13 cellular contexts compared by ENCODE assay signal in the genomic region with DNA sequence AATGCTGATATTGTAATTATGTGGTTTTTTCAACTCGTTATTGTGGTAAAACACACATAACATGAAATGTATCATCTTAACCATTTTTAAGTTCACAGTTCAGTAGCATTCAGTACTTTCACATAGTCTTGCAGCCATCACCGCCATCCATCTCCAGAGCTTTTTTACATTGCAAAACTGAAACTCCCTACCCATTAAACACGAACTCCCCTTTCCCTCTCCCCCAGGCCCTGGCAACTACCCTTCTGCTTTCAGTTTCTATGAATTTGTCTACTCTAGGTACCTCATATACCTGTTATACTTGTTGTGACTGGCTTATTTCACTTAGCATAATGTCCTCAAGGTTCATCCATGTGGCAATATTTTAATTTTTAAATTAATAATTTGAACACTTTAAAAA.
DNase-seq lines count a peak whose midpoint lies in the region; ATAC-seq and TF ChIP-seq lines count a peak whose summit lies in the region.
"Had no signal": no experiment of that assay in that cellular context is flagged by ENCODE, and none has a peak within 500 bp of the region (broad histone marks: within the 10 kb centered on the region; RNA-seq: fewer than 3 reads in every experiment).

No MANE protein-coding gene starts in this region.

- H3K9me3 Mint-ChIP-seq in activated T-helper 2 cell treated with anti-CD3 and anti-CD28 coated beads, Interferon-gamma antibody, Interleukin-2, Interleukin-4, amounts not matched to agents 10 μg/mL and 5 μg/mL and 100 μg/mL, durations not matched to agents 14 hours and 24 hours and 36 hours, result no peaks in the 10 kb centered on the region
- H3K9me3 Mint-ChIP-seq: activated CD4-positive, alpha-beta memory T cell treated with anti-CD3 and anti-CD28 coated beads for 36 hours; activated naive CD4-positive, alpha-beta T cell treated with anti-CD3 and anti-CD28 coated beads, Interleukin-2, amount 50 U/mL, for 24 hours had no signal

- no peak for TF ChIP-seq CTCF in psoas muscle (IDR thresholded peaks at IDR 0.05)
- TF ChIP-seq CTCF in right lobe of liver (IDR thresholded peaks at IDR 0.05), result no peak

- DNase-seq in psoas muscle (no peak), right lobe of liver (no peak), Ammon's horn (ENCODE audit: low spot score) (no peak)
- no peak for DNase-seq in activated T-helper 2 cell treated with anti-CD3 and anti-CD28 coated beads, Interferon-gamma antibody, Interleukin-2, Interleukin-4, amounts not matched to agents 10 μg/mL and 5 μg/mL and 100 μg/mL, durations not matched to agents 14 hours and 24 hours and 36 hours (ENCODE audit: low spot score)
- DNase-seq: activated CD4-positive, alpha-beta memory T cell treated with anti-CD3 and anti-CD28 coated beads for 36 hours; DND-41; naive thymus-derived CD8-positive, alpha-beta T cell; NCI-H1436 treated with DMSO at 0.1 percent for 48 hours had no signal

- H3K36me3 ChIP-seq in psoas muscle (ENCODE audit: insufficient read depth in 1 of 2, low read depth in 1 of 2), result peaks cover 0 to 5% of the 10 kb centered on the region in 2 donors
- H3K36me3 ChIP-seq in right lobe of liver, result no peaks in the 10 kb centered on the region

- no peak for TF ChIP-seq POLR2A in right lobe of liver (IDR thresholded peaks at IDR 0.05)

- no peak overlapping the region for H3K4me3 Mint-ChIP-seq in activated T-helper 2 cell treated with anti-CD3 and anti-CD28 coated beads, Interferon-gamma antibody, Interleukin-2, Interleukin-4, amounts not matched to agents 10 μg/mL and 5 μg/mL and 100 μg/mL, durations not matched to agents 14 hours and 24 hours and 36 hours (ENCODE audit: low read depth)
- H3K4me3 Mint-ChIP-seq: activated CD4-positive, alpha-beta memory T cell treated with anti-CD3 and anti-CD28 coated beads for 36 hours; activated naive CD4-positive, alpha-beta T cell treated with anti-CD3 and anti-CD28 coated beads, Interleukin-2, amount 50 U/mL, for 24 hours; naive thymus-derived CD8-positive, alpha-beta T cell had no signal

- ATAC-seq in GM18502 (IDR thresholded peaks at IDR 0.05; ENCODE audit: poor library complexity, unreplicated experiment) (peak; percentile 96), GM19463 (IDR thresholded peaks at IDR 0.05; ENCODE audit: unreplicated experiment) (peak; percentile 99), HG02840 (IDR thresholded peaks at IDR 0.05; ENCODE audit: low FRiP score, unreplicated experiment) (peak; percentile 85), HG03469 (IDR thresholded peaks at IDR 0.05; ENCODE audit: unreplicated experiment) (peak; percentile 90), psoas muscle (no peak), right lobe of liver (no peak)
- ATAC-seq: naive thymus-derived CD8-positive, alpha-beta T cell had no signal

- no peaks in the 10 kb centered on the region for H3K4me1 Mint-ChIP-seq in activated T-helper 2 cell treated with anti-CD3 and anti-CD28 coated beads, Interferon-gamma antibody, Interleukin-2, Interleukin-4, amounts not matched to agents 10 μg/mL and 5 μg/mL and 100 μg/mL, durations not matched to agents 14 hours and 24 hours and 36 hours (ENCODE audit: low read depth)
- H3K4me1 Mint-ChIP-seq: activated naive CD4-positive, alpha-beta T cell treated with anti-CD3 and anti-CD28 coated beads, Interleukin-2, amount 50 U/mL, for 24 hours; naive thymus-derived CD8-positive, alpha-beta T cell had no signal

- no peaks in the 10 kb centered on the region for H3K27me3 Mint-ChIP-seq in activated T-helper 2 cell treated with anti-CD3 and anti-CD28 coated beads, Interferon-gamma antibody, Interleukin-2, Interleukin-4, amounts not matched to agents 10 μg/mL and 5 μg/mL and 100 μg/mL, durations not matched to agents 14 hours and 24 hours and 36 hours (ENCODE audit: low read depth)
- H3K27me3 Mint-ChIP-seq: activated naive CD4-positive, alpha-beta T cell treated with anti-CD3 and anti-CD28 coated beads, Interleukin-2, amount 50 U/mL, for 24 hours had no signal

- intact Hi-C loops in psoas muscle (cut with DNase I), result no loop called here
- intact Hi-C loops in right lobe of liver (cut with DNase I), result no loop called here
- intact Hi-C loops in activated T-helper 2 cell treated with anti-CD3 and anti-CD28 coated beads, Interferon-gamma antibody, Interleukin-2, Interleukin-4, amounts not matched to agents 10 μg/mL and 5 μg/mL and 100 μg/mL, durations not matched to agents 14 hours and 24 hours and 36 hours (cut with micrococcal nuclease), result no loop called here

- H3K9me3 ChIP-seq in psoas muscle (no peaks in the 10 kb centered on the region), right lobe of liver (no peaks in the 10 kb centered on the region)

- no peak overlapping the region for H3K27ac Mint-ChIP-seq in activated T-helper 2 cell treated with anti-CD3 and anti-CD28 coated beads, Interferon-gamma antibody, Interleukin-2, Interleukin-4, amounts not matched to agents 10 μg/mL and 5 μg/mL and 100 μg/mL, durations not matched to agents 14 hours and 24 hours and 36 hours
- H3K27ac Mint-ChIP-seq: activated CD4-positive, alpha-beta memory T cell treated with anti-CD3 and anti-CD28 coated beads for 36 hours; activated naive CD4-positive, alpha-beta T cell treated with anti-CD3 and anti-CD28 coated beads, Interleukin-2, amount 50 U/mL, for 24 hours; naive thymus-derived CD8-positive, alpha-beta T cell had no signal

- no peaks in the 10 kb centered on the region for H3K27me3 ChIP-seq in psoas muscle (ENCODE audit: insufficient read depth in 3 of 3, low read length in 2 of 3)
- H3K27me3 ChIP-seq in right lobe of liver, result no peaks in the 10 kb centered on the region

- H3K4me1 ChIP-seq in psoas muscle, result no peaks in the 10 kb centered on the region
- no peaks in the 10 kb centered on the region for H3K4me1 ChIP-seq in right lobe of liver

- H3K27ac ChIP-seq in psoas muscle (no peak overlapping the region), right lobe of liver (no peak overlapping the region)

- H3K4me3 ChIP-seq in psoas muscle, result no peak overlapping the region
- no peak overlapping the region for H3K4me3 ChIP-seq in right lobe of liver

- H3K36me3 Mint-ChIP-seq in activated T-helper 2 cell treated with anti-CD3 and anti-CD28 coated beads, Interferon-gamma antibody, Interleukin-2, Interleukin-4, amounts not matched to agents 10 μg/mL and 5 μg/mL and 100 μg/mL, durations not matched to agents 14 hours and 24 hours and 36 hours (ENCODE audit: low read depth), result no peaks in the 10 kb centered on the region
- H3K36me3 Mint-ChIP-seq: activated CD4-positive, alpha-beta memory T cell treated with anti-CD3 and anti-CD28 coated beads for 36 hours; activated naive CD4-positive, alpha-beta T cell treated with anti-CD3 and anti-CD28 coated beads, Interleukin-2, amount 50 U/mL, for 24 hours had no signal

- 86 to 93% (median 87%) methylated on average over 3 of the region's 3 CpGs for WGBS in psoas muscle, 3 donors
- WGBS in right lobe of liver (ENCODE audit: insufficient coverage, low coverage, low lambda C conversion rate, missing lambda C conversion rate), result 78% methylated on average over 3 of the region's 3 CpGs

Comparison
In these comparisons a context has a peak if more than half of its experiments do, and no peak if none do; other contexts are left out.
1. ATAC-seq: peak in GM18502 (single experiment), GM19463 (single experiment), HG02840 (single experiment) and HG03469 (single experiment); none in psoas muscle (0 of 4) and right lobe of liver (0 of 4).